ENCODE assay signal across 8 cellular contexts in genomic region chr15:26889298-26889898, GRCh38. TPM values are rescaled to one million over a fixed set of nuclear protein-coding genes. Genes with fewer than 3 reads are reported as not detected.
DNase-seq lines count a peak whose midpoint lies in the region; ATAC-seq, FAIRE-seq and TF ChIP-seq lines count a peak whose summit lies in the region.

No MANE protein-coding gene starts in this region.

- no peaks in the 10 kb centered on the region for H3K9me2 ChIP-seq in PC-3 (replicated peaks; ENCODE audit: low read length)

- in situ Hi-C loops in KBM-7 (cut with MboI; ENCODE audit: low pct_unique_long_range_greater_than_20kb, low sequenced_read_pairs), result no loop called here

- H3K27me3 ChIP-seq in PC-3 (ENCODE audit: low read length), result no peaks in the 10 kb centered on the region

- H2AFZ ChIP-seq in PC-3 (ENCODE audit: low read length), result peak overlapping the region; percentile 87

- peak overlapping the region; percentile 88 for H3K4me2 ChIP-seq in PC-3 (ENCODE audit: low read length)

- H3K4me3 ChIP-seq in PC-3 (ENCODE audit: low read length) (peak overlapping the region; percentile 63), kidney (ENCODE audit: low read length in 2 of 2) (peak overlapping the region in 1 of 2 donors; percentile 14)

- intact Hi-C loops in PC-3 (cut with micrococcal nuclease), result loop anchor here (10.0 kb wide), 1 partner anchor 1335 kb away; no protein-coding TSS in a partner anchor
- intact Hi-C loops in kidney (cut with DNase I), result no loop called here

- H3K79me2 ChIP-seq in PC-3 (ENCODE audit: low read length), result no peaks in the 10 kb centered on the region

- DNase-seq in GDM1 (lab: John Stamatoyannopoulos, UW) (peak; percentile 11), KBM-7 (peak; percentile 66), PC-3 (peak; percentile 83), astrocyte of the hippocampus (ENCODE audit: low read depth, low spot score) (peak; percentile 80), kidney (no peak), amniotic stem cell (lab: John Stamatoyannopoulos, UW) (no peak)
- DNase-seq in stimulated activated CD4-positive, alpha-beta T cell treated with anti-CD3 and anti-CD28 coated beads, Interleukin-4, amount 100 ng/mL, for 4 hours, result peak; percentile 11 to 41

- peak; percentile 42 for ATAC-seq in PC-3
- ATAC-seq in GM18907 (IDR thresholded peaks at IDR 0.05; ENCODE audit: unreplicated experiment), result no peak

- H3K9me3 ChIP-seq in PC-3 (ENCODE audit: low read length) (no peaks in the 10 kb centered on the region), kidney (ENCODE audit: control insufficient read depth in 1 of 2, low read length in 2 of 2) (no peaks in the 10 kb centered on the region)

- peak; percentile 94 for FAIRE-seq in kidney (lab: Jason Lieb, UNC)

- TF ChIP-seq CTCF in PC-3 (conservative IDR thresholded peaks at IDR 0.05; ENCODE audit: low read depth, low read length) (peak; percentile 84), kidney (IDR thresholded peaks at IDR 0.05; ENCODE audit: borderline replicate concordance, extremely low read depth, insufficient read depth) (peak; percentile 65)

- CTCF ChIA-PET in PC-3 (lab: Charles Lee), result interaction anchor here (0.6 kb wide), 1 partner anchor 129 kb away, joined by 3 read pairs; no protein-coding TSS in a partner anchor

- no peaks in the 10 kb centered on the region for H4K20me1 ChIP-seq in PC-3 (ENCODE audit: low read length)

- H3K9ac ChIP-seq in PC-3 (ENCODE audit: low read length), result no peak overlapping the region
- H3K9ac ChIP-seq in kidney (ENCODE audit: low read length in 2 of 2), result no peak overlapping the region

- BruUV-seq in PC-3 (replicated peaks; lab: Mats Ljungman, UMichigan), result no TSS peak

- H3K4me1 ChIP-seq in PC-3 (ENCODE audit: insufficient read depth, low read length) (peaks cover 10% of the 10 kb centered on the region; the same call in 1 of the 2 replicates), kidney (ENCODE audit: control insufficient read depth in 1 of 2, insufficient read depth in 1 of 2, low read depth in 1 of 2, low read length in 2 of 2) (peaks cover 0 to 5% of the 10 kb centered on the region in 2 donors)

- POLR2A ChIA-PET in PC-3 (lab: Charles Lee; ENCODE audit: unreplicated experiment), result no interaction called here

- H3K36me3 ChIP-seq in PC-3 (ENCODE audit: low read depth, low read length) (no peaks in the 10 kb centered on the region), kidney (ENCODE audit: control insufficient read depth in 1 of 2, insufficient read depth in 2 of 2, low read length in 2 of 2) (no peaks in the 10 kb centered on the region)

- no peaks in the 10 kb centered on the region for H3F3A ChIP-seq in PC-3 (ENCODE audit: low read length, unreplicated experiment)

- no peak overlapping the region for H3K27ac ChIP-seq in PC-3 (ENCODE audit: low read length)
- H3K27ac ChIP-seq in kidney (ENCODE audit: low read depth in 2 of 2, low read length in 2 of 2), result no peak overlapping the region

RNA-seq across cellular contexts. Expression of gene GABRA5, which starts 22.5 kb away (rescaled TPM):
- total RNA-seq in PC-3 (2014; rRNA removed) (not detected in 2 replicates), kidney (not detected)
- not detected for polyA plus RNA-seq in kidney (ENCODE audit: insufficient read depth, low read depth, low replicate concordance)

Comparison
In these comparisons a context has a peak if more than half of its experiments do, and no peak if none do; other contexts are left out.
1. DNase-seq: peak in GDM1 (single experiment), KBM-7 (single experiment), PC-3 (single experiment), astrocyte of the hippocampus (single experiment) and stimulated activated CD4-positive, alpha-beta T cell treated with anti-CD3 and anti-CD28 coated beads, Interleukin-4, amount 100 ng/mL, for 4 hours (2 of 2); none in kidney (single experiment) and amniotic stem cell (single experiment).